ENCODE assay signal across 1 cellular context in genomic region chr16:85844786-85845185, GRCh38.
TF ChIP-seq lines count a peak whose summit lies in the region.

No MANE protein-coding gene starts in this region.

TF ChIP-seq in HepG2, 621 proteins besides CTCF, POLR2A, EP300 and RAD21 (continued from another document and continues in another):
- no peak for TF ChIP-seq ZNF574 (CRISPR knock-in tag; IDR thresholded peaks at IDR 0.05)
- TF ChIP-seq ZHX2 (IDR thresholded peaks at IDR 0.05; ENCODE audit: low read depth) = no peak
- no peak for TF ChIP-seq ZHX2 (CRISPR knock-in tag; IDR thresholded peaks at IDR 0.05; ENCODE audit: borderline replicate concordance)
- TF ChIP-seq ELF4 (CRISPR knock-in tag; IDR thresholded peaks at IDR 0.05; ENCODE audit: borderline replicate concordance) = no peak
- no peak for TF ChIP-seq ZNF142 (CRISPR knock-in tag; IDR thresholded peaks at IDR 0.05)
- TF ChIP-seq ZFAT (CRISPR knock-in tag; conservative IDR thresholded peaks at IDR 0.05) = no peak
- TF ChIP-seq ZNF17 (CRISPR knock-in tag; IDR thresholded peaks at IDR 0.05) = no peak
- no peak for TF ChIP-seq ZNF567 (CRISPR knock-in tag; IDR thresholded peaks at IDR 0.05; ENCODE audit: borderline replicate concordance)
- 0 out of 2 replicates have a peak, but pooled peaks have one; percentile 26 for TF ChIP-seq PITX1 (CRISPR knock-in tag; IDR thresholded peaks at IDR 0.05)
- TF ChIP-seq ZFP36L1 (CRISPR knock-in tag; IDR thresholded peaks at IDR 0.05) = no peak
- TF ChIP-seq THAP11 (CRISPR knock-in tag; IDR thresholded peaks at IDR 0.05) = peak; percentile 28; the same call in 1 of the 2 replicates
- TF ChIP-seq CENPBD1 (CRISPR knock-in tag; IDR thresholded peaks at IDR 0.05; ENCODE audit: borderline replicate concordance, low read depth) = no peak
- no peak for TF ChIP-seq CCAR2 (optimal IDR thresholded peaks at IDR 0.05; ENCODE audit: low read depth, low read length)
- TF ChIP-seq LCORL (IDR thresholded peaks at IDR 0.05) = no peak
- peak; percentile 78; the same call in 1 of the 2 replicates for TF ChIP-seq LCORL (CRISPR knock-in tag; IDR thresholded peaks at IDR 0.05)
- no peak; the same call in 1 of the 2 replicates for TF ChIP-seq RCOR2 (CRISPR knock-in tag; IDR thresholded peaks at IDR 0.05)
- TF ChIP-seq FOXJ3 (CRISPR knock-in tag; IDR thresholded peaks at IDR 0.05; ENCODE audit: borderline replicate concordance) = 0 out of 2 replicates have a peak, but pooled peaks have one; percentile 32
- TF ChIP-seq ETV5 (CRISPR knock-in tag; IDR thresholded peaks at IDR 0.05; ENCODE audit: borderline replicate concordance) = peak; percentile 37; the same call in 1 of the 2 replicates
- TF ChIP-seq PAXIP1 (CRISPR knock-in tag; conservative IDR thresholded peaks at IDR 0.05) = peak; percentile 69
- no peak for TF ChIP-seq ZNF3 (CRISPR knock-in tag; IDR thresholded peaks at IDR 0.05)
- no peak for TF ChIP-seq HIC2 (CRISPR knock-in tag; IDR thresholded peaks at IDR 0.05; ENCODE audit: low read depth)
- no peak for TF ChIP-seq RNF2 (conservative IDR thresholded peaks at IDR 0.05; ENCODE audit: low read depth)
- no peak for TF ChIP-seq TP53 (CRISPR knock-in tag; conservative IDR thresholded peaks at IDR 0.05)
- TF ChIP-seq ZNF766 (CRISPR knock-in tag; IDR thresholded peaks at IDR 0.05; ENCODE audit: borderline replicate concordance) = no peak
- TF ChIP-seq ZFY (CRISPR knock-in tag; IDR thresholded peaks at IDR 0.05) = no peak
- peak; percentile 47; the same call in 1 of the 2 replicates for TF ChIP-seq KDM3A (CRISPR knock-in tag; IDR thresholded peaks at IDR 0.05; ENCODE audit: low read depth)
- no peak; the same call in 1 of the 2 replicates for TF ChIP-seq ZGPAT (CRISPR knock-in tag; IDR thresholded peaks at IDR 0.05)
